Comparison of ENCODE assay signal across 22 cellular contexts in the genomic region with DNA sequence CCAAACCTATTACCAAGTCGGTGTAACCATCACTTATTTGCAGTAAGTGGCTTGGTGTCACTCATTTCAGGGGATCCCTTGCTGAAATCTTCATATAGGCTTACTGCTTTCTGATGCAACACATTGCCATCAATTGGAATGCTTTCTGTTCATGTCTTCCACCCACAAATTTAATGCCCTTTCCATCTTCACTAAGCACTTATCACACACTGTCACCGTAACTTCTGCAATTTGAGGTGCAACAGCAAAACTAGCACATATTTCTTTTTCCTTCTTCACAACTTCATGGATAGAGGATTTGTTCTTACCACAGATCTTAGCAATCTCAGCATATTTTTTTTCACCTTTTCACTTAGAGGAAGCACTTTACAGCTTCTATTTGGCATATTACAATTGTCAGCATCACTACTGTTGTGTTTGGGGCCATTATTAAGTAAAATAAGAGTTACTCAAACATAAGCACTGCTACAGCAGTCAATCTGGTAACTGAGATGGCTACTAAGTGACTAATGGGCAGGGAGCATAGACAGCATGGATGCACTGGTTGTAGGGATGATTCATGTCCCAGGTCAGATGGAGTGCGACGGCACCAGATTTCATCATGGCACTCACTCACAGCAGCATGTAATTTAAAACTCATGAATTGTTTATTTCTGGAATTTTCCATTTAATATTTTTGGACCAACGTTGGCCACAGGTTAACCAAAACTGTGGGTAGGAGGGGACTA.
A peak's percentile ranks its signal among the peaks of the same experiment; 100 is the strongest.
DNase-seq lines count a peak whose midpoint lies in the region; ATAC-seq, FAIRE-seq and TF ChIP-seq lines count a peak whose summit lies in the region.
"Had no signal": no experiment of that assay in that cellular context is flagged by ENCODE, and none has a peak within 500 bp of the region (broad histone marks: within the 10 kb centered on the region; RNA-seq: fewer than 3 reads in every experiment).

No MANE protein-coding gene starts in this region.

- TF ChIP-seq CTCF in AG10803 (conservative IDR thresholded peaks at IDR 0.05; ENCODE audit: low read length) (no peak), K562 (IDR thresholded peaks at IDR 0.05 in 2 of 3, conservative IDR thresholded peaks at IDR 0.05 in 1 of 3; ENCODE audit: insufficient read depth in 2 of 3, low read depth in 1 of 3, low read length in 3 of 3) (no peak), coronary artery (IDR thresholded peaks at IDR 0.05) (no peak)

- ATAC-seq in K562 (peak; percentile 13), HG03565 (IDR thresholded peaks at IDR 0.05; ENCODE audit: unreplicated experiment) (no peak), HG02623 (IDR thresholded peaks at IDR 0.05; ENCODE audit: unreplicated experiment) (no peak)
- ATAC-seq: CD8-positive, alpha-beta T cell had no signal

- CTCF ChIA-PET in K562 (lab: Yijun Ruan, JAX; ENCODE audit: low intra/inter-chr PET ratio) = no interaction called here

- no peak; a peak in 1 of 4 replicates for TF ChIP-seq RAD21 in K562 (CRISPR knock-in tag; conservative IDR thresholded peaks at IDR 0.05 in 1 of 2, IDR thresholded peaks at IDR 0.05 in 1 of 2)

- no peak overlapping the region; the same call in 1 of the 2 replicates for H3K4me2 ChIP-seq in K562 (ENCODE audit: insufficient read depth, low read length)

- H4K20me1 ChIP-seq in K562 (replicated peaks; ENCODE audit: control insufficient read depth, insufficient read depth, low read length) = no peaks in the 10 kb centered on the region; the same call in 1 of the 2 replicates

- no peaks in the 10 kb centered on the region for H3K36me3 ChIP-seq in K562 (ENCODE audit: control insufficient read depth, insufficient read depth, low read length)
- H3K36me3 ChIP-seq: esophagus muscularis mucosa, ovary had no signal

- DNase-seq in AG10803 (ENCODE audit: low read depth) = peak; percentile 15
- peak; percentile 47 for DNase-seq in M059J (ENCODE audit: low read depth)
- peak in 1 of 4 experiments; percentile 25 for DNase-seq in K562 (ENCODE audit: extremely low read depth in 1 of 4, low spot score in 3 of 4)
- peak; percentile 65 for DNase-seq in iris pigment epithelial cell (ENCODE audit: low read depth)
- DNase-seq in KG1 (lab: John Stamatoyannopoulos, UW) = no peak
- no peak for DNase-seq in coronary artery (ENCODE audit: low spot score)
- DNase-seq: activated CD4-positive, alpha-beta memory T cell treated with anti-CD3 and anti-CD28 coated beads, Interleukin-2, amount 10 ng/mL, durations not matched to agents 7 days and 5 days; activated naive CD4-positive, alpha-beta T cell treated with anti-CD3 and anti-CD28 coated beads, Interleukin-2, amount 50 U/mL, for 16 hours; activated T-cell treated with anti-CD3 and anti-CD28 coated beads, Interleukin-2, amount 50 U/mL, for 24 hours; CD8-positive, alpha-beta T cell; dermis blood vessel endothelial cell; DND-41; KBM-7; naive B cell; NCI-H1436; ovary; RPMI8226; stimulated activated CD4-positive, alpha-beta T cell treated with anti-CD3 and anti-CD28 coated beads, Interleukin-4, amount 100 ng/mL, for 1 hour had no signal

- H3K27me3 ChIP-seq in K562 (ENCODE audit: control insufficient read depth in 2 of 2, insufficient read depth in 2 of 2, low read length in 2 of 2) = no peaks in the 10 kb centered on the region
- H3K27me3 ChIP-seq: esophagus muscularis mucosa, ovary had no signal

- no peak overlapping the region for H3K4me3 ChIP-seq in AG10803 (ENCODE audit: low read length)
- H3K4me3 ChIP-seq in K562 = no peak overlapping the region
- H3K4me3 ChIP-seq in coronary artery = no peak overlapping the region
- H3K4me3 ChIP-seq: esophagus muscularis mucosa, ovary had no signal

- peaks cover 42% of the 10 kb centered on the region for H3K79me2 ChIP-seq in K562 (ENCODE audit: control insufficient read depth, insufficient read depth, low read length)

- 16% methylated on average over 5 of the region's 5 CpGs for WGBS in K562 (ENCODE audit: insufficient coverage, low coverage, missing lambda C conversion rate)

- TF ChIP-seq EP300 in K562 (IDR thresholded peaks at IDR 0.05; ENCODE audit: low read length) = peak; percentile 78

- POLR2A ChIA-PET in K562 (lab: Yijun Ruan, JAX) = no interaction called here

- H3K9me1 ChIP-seq in K562 (ENCODE audit: control insufficient read depth, insufficient read depth, low read length) = no peaks in the 10 kb centered on the region

- intact Hi-C loops in K562 (cut with micrococcal nuclease) = loop anchor here (5.0 kb wide), 3 partner anchors 33 to 247 kb away; a partner anchor contains a TSS

- H2AFZ ChIP-seq in K562 (ENCODE audit: low read depth, low read length) = no peak overlapping the region

- no peak for FAIRE-seq in K562 (lab: Jason Lieb, UNC)

- H3K27ac ChIP-seq in K562 (ENCODE audit: extremely low read depth, low read depth, low read length) (no peak overlapping the region; the same call in 2 of the 3 replicates), coronary artery (peak overlapping the region in 1 of 2 donors; percentile 68)
- H3K27ac ChIP-seq: esophagus muscularis mucosa, ovary, VCaP had no signal

- no peak for TF ChIP-seq POLR2A in K562 (conservative IDR thresholded peaks at IDR 0.05)

- no TSS peak for BruUV-seq in K562 (replicated peaks; lab: Mats Ljungman, UMichigan)

- no peak overlapping the region for H3K9ac ChIP-seq in K562 (ENCODE audit: insufficient read depth in 1 of 2, low read depth in 2 of 2, low read length in 2 of 2)

- peaks cover 4 to 32% of the 10 kb centered on the region in 2 experiments; a peak in 4 of 5 replicates for H3K4me1 ChIP-seq in K562 (replicated peaks in 1 of 2; ENCODE audit: control insufficient read depth in 2 of 2, insufficient read depth in 2 of 2, low read length in 2 of 2)

- H3K9me3 ChIP-seq in K562 (replicated peaks; ENCODE audit: control insufficient read depth, insufficient read depth, low read depth, low read length) = no peaks in the 10 kb centered on the region
- H3K9me3 ChIP-seq: esophagus muscularis mucosa, ovary had no signal

- in situ Hi-C loops in K562 (cut with MboI) = loop anchor here (5.0 kb wide), 1 partner anchor 73 kb away; no protein-coding TSS in a partner anchor

TF ChIP-seq in K562, 482 proteins besides CTCF, POLR2A, EP300 and RAD21 (continues in another document):
- TF ChIP-seq ZEB2 (IDR thresholded peaks at IDR 0.05) (peak; percentile 30; the same call in 1 of the 2 replicates), TEAD2 (tag; IDR thresholded peaks at IDR 0.05) (0 out of 2 replicates have a peak, but pooled peaks have one; percentile 51), CXXC5 (CRISPR knock-in tag; IDR thresholded peaks at IDR 0.05) (peak; percentile 38; the same call in 1 of the 2 replicates), KDM1A (IDR thresholded peaks at IDR 0.05) (peak in 1 of 2 experiments; percentile 57; a peak in 1 of 4 replicates), SRSF3 (IDR thresholded peaks at IDR 0.05; ENCODE audit: insufficient read depth, low read length) (no peak), SAFB2 (IDR thresholded peaks at IDR 0.05; ENCODE audit: borderline replicate concordance, low read depth, low read length, severe bottlenecking) (no peak), TEAD4 (IDR thresholded peaks at IDR 0.05; ENCODE audit: low read length) (peak; percentile 18; the same call in 1 of the 2 replicates), TEAD4 (CRISPR knock-in tag; IDR thresholded peaks at IDR 0.05; ENCODE audit: borderline replicate concordance) (no peak), ETV6 (IDR thresholded peaks at IDR 0.05; ENCODE audit: borderline replicate concordance in 1 of 2, low read depth in 2 of 2, low read length in 1 of 2) (no peak), ETV6 (CRISPR knock-in tag; IDR thresholded peaks at IDR 0.05; ENCODE audit: borderline replicate concordance) (no peak), CEBPG (CRISPR knock-in tag; IDR thresholded peaks at IDR 0.05) (peak; percentile 96), CEBPG (tag; conservative IDR thresholded peaks at IDR 0.05 in 1 of 2, IDR thresholded peaks at IDR 0.05 in 1 of 2) (peak; percentile 80 to 95)
- TF ChIP-seq, protein P1, sequence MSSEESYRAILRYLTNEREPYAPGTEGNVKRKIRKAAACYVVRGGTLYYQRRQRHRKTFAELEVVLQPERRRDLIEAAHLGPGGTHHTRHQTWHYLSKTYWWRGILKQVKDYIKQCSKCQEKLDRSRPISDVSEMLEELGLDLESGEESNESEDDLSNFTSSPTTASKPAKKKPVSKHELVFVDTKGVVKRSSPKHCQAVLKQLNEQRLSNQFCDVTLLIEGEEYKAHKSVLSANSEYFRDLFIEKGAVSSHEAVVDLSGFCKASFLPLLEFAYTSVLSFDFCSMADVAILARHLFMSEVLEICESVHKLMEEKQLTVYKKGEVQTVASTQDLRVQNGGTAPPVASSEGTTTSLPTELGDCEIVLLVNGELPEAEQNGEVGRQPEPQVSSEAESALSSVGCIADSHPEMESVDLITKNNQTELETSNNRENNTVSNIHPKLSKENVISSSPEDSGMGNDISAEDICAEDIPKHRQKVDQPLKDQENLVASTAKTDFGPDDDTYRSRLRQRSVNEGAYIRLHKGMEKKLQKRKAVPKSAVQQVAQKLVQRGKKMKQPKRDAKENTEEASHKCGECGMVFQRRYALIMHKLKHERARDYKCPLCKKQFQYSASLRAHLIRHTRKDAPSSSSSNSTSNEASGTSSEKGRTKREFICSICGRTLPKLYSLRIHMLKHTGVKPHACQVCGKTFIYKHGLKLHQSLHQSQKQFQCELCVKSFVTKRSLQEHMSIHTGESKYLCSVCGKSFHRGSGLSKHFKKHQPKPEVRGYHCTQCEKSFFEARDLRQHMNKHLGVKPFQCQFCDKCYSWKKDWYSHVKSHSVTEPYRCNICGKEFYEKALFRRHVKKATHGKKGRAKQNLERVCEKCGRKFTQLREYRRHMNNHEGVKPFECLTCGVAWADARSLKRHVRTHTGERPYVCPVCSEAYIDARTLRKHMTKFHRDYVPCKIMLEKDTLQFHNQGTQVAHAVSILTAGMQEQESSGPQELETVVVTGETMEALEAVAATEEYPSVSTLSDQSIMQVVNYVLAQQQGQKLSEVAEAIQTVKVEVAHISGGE (CRISPR knock-in tag; IDR thresholded peaks at IDR 0.05) = no peak

Comparison
In these comparisons a context has a peak if more than half of its experiments do, and no peak if none do; other contexts are left out.
1. DNase-seq: peak in AG10803 (single experiment), M059J (single experiment) and iris pigment epithelial cell (single experiment); none in KG1 (single experiment) and coronary artery (single experiment).